In the genomic region with DNA sequence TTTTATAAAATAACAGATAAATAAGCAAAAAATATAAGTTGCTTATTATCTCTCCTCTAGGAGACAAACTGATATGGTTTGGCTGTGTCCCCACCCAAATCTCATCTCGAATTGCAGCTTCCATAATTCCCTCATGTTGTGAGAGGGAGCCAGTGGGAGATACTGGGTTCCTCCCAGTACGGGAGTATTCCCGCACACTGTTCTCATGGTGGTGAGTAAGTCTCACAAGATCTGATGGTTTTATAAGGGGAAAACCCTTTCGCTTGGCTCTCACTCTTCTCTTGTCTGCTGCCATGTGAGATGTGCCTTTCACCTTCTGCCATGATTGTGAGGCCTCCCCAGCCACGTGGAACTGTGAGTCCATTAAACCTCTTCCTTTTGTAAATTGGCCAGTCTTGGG, we compare ENCODE assay signal across 5 cellular contexts.
DNase-seq lines count a peak whose midpoint lies in the region; ATAC-seq and TF ChIP-seq lines count a peak whose summit lies in the region.
"Not testable (repeated sequence)": the region's sequence is repeated elsewhere in the genome, so short reads cannot be mapped to it uniquely, and the experiment has no call there.

No MANE protein-coding gene starts in this region.

- in situ Hi-C loops in IMR-90 (cut with MboI; ENCODE audit: low sequenced_read_pairs); mammary epithelial cell (cut with MboI; ENCODE audit: low sequenced_read_pairs in 2 of 2): not testable (repeated sequence)

- H2BK120ac ChIP-seq in IMR-90 (ENCODE audit: low read depth, low read length), result not testable (repeated sequence)

- H3K56ac ChIP-seq in IMR-90 (ENCODE audit: extremely low read depth, insufficient read depth, low read length), result not testable (repeated sequence)

- not testable (repeated sequence) for H2BK15ac ChIP-seq in IMR-90 (ENCODE audit: low read depth, low read length)

- H4K20me1 ChIP-seq in IMR-90 (ENCODE audit: insufficient read depth, low read length); mammary epithelial cell (ENCODE audit: insufficient read depth, low read length): not testable (repeated sequence)

- peak; percentile 38 for DNase-seq in IMR-90
- DNase-seq in mammary epithelial cell, result peak; percentile 13
- DNase-seq in fibroblast of mammary gland (ENCODE audit: low read depth), result peak; percentile 44
- peak; percentile 13 for DNase-seq in myocyte (ENCODE audit: low read depth)
- peak; percentile 8 for DNase-seq in renal cortical epithelial cell (ENCODE audit: low read depth)

- H3K27ac ChIP-seq in IMR-90 (ENCODE audit: insufficient read depth, low read length); mammary epithelial cell (ENCODE audit: insufficient read depth, low read depth, low read length): not testable (repeated sequence)

- TF ChIP-seq RAD21 in IMR-90 (IDR thresholded peaks at IDR 0.05; ENCODE audit: low read length), result not testable (repeated sequence)

- not testable (repeated sequence) for H3K4ac ChIP-seq in IMR-90 (ENCODE audit: low read depth, low read length)

- not testable (repeated sequence) for H2AFZ ChIP-seq in IMR-90 (replicated peaks; ENCODE audit: low read length, poor library complexity); mammary epithelial cell (ENCODE audit: low read depth, low read length)

- H3K27me3 ChIP-seq in IMR-90 (ENCODE audit: control insufficient read depth, insufficient read depth, low read length); mammary epithelial cell (ENCODE audit: insufficient read depth, low read length): not testable (repeated sequence)

- not testable (repeated sequence) for H3K36me3 ChIP-seq in IMR-90 (ENCODE audit: control insufficient read depth, insufficient read depth, low read length); mammary epithelial cell (ENCODE audit: insufficient read depth, low read length)

- TF ChIP-seq CTCF in IMR-90 (conservative IDR thresholded peaks at IDR 0.05; ENCODE audit: low read depth, low read length); mammary epithelial cell (conservative IDR thresholded peaks at IDR 0.05 in 1 of 2, IDR thresholded peaks at IDR 0.05 in 1 of 2; ENCODE audit: extremely low read depth in 1 of 2, insufficient read depth in 1 of 2, low read depth in 1 of 2, low read length in 2 of 2); fibroblast of mammary gland (conservative IDR thresholded peaks at IDR 0.05; ENCODE audit: control insufficient read depth, insufficient read depth, low read depth, low read length): not testable (repeated sequence)

- not testable (repeated sequence) for H2AK9ac ChIP-seq in IMR-90 (replicated peaks; ENCODE audit: low read depth, low read length, poor library complexity)

- TF ChIP-seq POLR2A in IMR-90 (IDR thresholded peaks at IDR 0.05; ENCODE audit: low read depth, low read length), result not testable (repeated sequence)

- intact Hi-C loops in IMR-90 (cut with micrococcal nuclease); mammary epithelial cell (cut with micrococcal nuclease): not testable (repeated sequence)

- POLR2A ChIA-PET in IMR-90 (lab: Charles Lee; ENCODE audit: unreplicated experiment), result not testable (repeated sequence)

- WGBS in IMR-90 (ENCODE audit: extremely low coverage in 2 of 2, insufficient read length in 1 of 2), 2 experiments, result no CpG with 5 or more reads among the region's 5 CpGs
- WGBS in mammary epithelial cell (ENCODE audit: low coverage, missing lambda C conversion rate), result 38% methylated on average over 4 of the region's 5 CpGs

- not testable (repeated sequence) for H4K8ac ChIP-seq in IMR-90 (ENCODE audit: low read depth in 2 of 2, low read length in 2 of 2)

- H3K79me2 ChIP-seq in mammary epithelial cell (ENCODE audit: insufficient read depth, low read length), result not testable (repeated sequence)

- H3K14ac ChIP-seq in IMR-90 (replicated peaks; ENCODE audit: low read depth, low read length), result not testable (repeated sequence)

- not testable (repeated sequence) for H2BK5ac ChIP-seq in IMR-90 (ENCODE audit: low read depth, low read length, poor library complexity, severe bottlenecking)

- not testable (repeated sequence) for BruUV-seq in IMR-90 (replicated peaks; lab: Mats Ljungman, UMichigan); mammary epithelial cell (replicated peaks; lab: Mats Ljungman, UMichigan)

- H3K9me1 ChIP-seq in IMR-90 (ENCODE audit: insufficient read depth, low read length), result not testable (repeated sequence)

- not testable (repeated sequence) for H3K9me3 ChIP-seq in IMR-90 (ENCODE audit: control insufficient read depth, insufficient read depth, low read length); mammary epithelial cell (replicated peaks; ENCODE audit: insufficient read depth, low read length)

- not testable (repeated sequence) for H4K91ac ChIP-seq in IMR-90 (ENCODE audit: insufficient read depth, low read depth, low read length)

- H2AK5ac ChIP-seq in IMR-90 (ENCODE audit: low read depth, low read length), result not testable (repeated sequence)

- not testable (repeated sequence) for H2BK20ac ChIP-seq in IMR-90 (ENCODE audit: low read depth, low read length)

- dilution Hi-C loops in IMR-90 (cut with HindIII; ENCODE audit: low sequenced_read_pairs, unreplicated experiment); mammary epithelial cell (cut with HindIII; ENCODE audit: low sequenced_read_pairs): not testable (repeated sequence)

- not testable (repeated sequence) for H3K4me2 ChIP-seq in IMR-90 (ENCODE audit: low read depth, low read length); mammary epithelial cell (ENCODE audit: insufficient read depth, low read depth, low read length)

- H3K23ac ChIP-seq in IMR-90 (ENCODE audit: low read depth, low read length), result not testable (repeated sequence)

- not testable (repeated sequence) for H3K4me1 ChIP-seq in IMR-90 (ENCODE audit: control insufficient read depth, insufficient read depth, low read length); mammary epithelial cell (ENCODE audit: insufficient read depth, low read length)

- not testable (repeated sequence) for H3K9ac ChIP-seq in IMR-90 (ENCODE audit: low read depth, low read length); mammary epithelial cell (ENCODE audit: insufficient read depth, low read length)

- ATAC-seq in IMR-90 (ENCODE audit: low read depth), result not testable (repeated sequence)

- CTCF ChIA-PET in IMR-90 (lab: Yijun Ruan, JAX); mammary epithelial cell (lab: Charles Lee; ENCODE audit: low non-redundant PET): not testable (repeated sequence)

- not testable (repeated sequence) for H3K79me1 ChIP-seq in IMR-90 (ENCODE audit: low read depth in 1 of 2, low read length in 2 of 2)

- H4K5ac ChIP-seq in IMR-90 (ENCODE audit: low read depth, low read length), result not testable (repeated sequence)

- not testable (repeated sequence) for H3K4me3 ChIP-seq in IMR-90 (ENCODE audit: insufficient read depth, low read depth, low read length); mammary epithelial cell (replicated peaks in 1 of 3; ENCODE audit: insufficient read depth in 1 of 3, low read depth in 2 of 3, low read length in 3 of 3); fibroblast of mammary gland (ENCODE audit: control insufficient read depth, low read depth, low read length)

- not testable (repeated sequence) for H3K18ac ChIP-seq in IMR-90 (ENCODE audit: low read depth, low read length)
